Comparison of ENCODE assay signal across 8 cellular contexts in the genomic region with DNA sequence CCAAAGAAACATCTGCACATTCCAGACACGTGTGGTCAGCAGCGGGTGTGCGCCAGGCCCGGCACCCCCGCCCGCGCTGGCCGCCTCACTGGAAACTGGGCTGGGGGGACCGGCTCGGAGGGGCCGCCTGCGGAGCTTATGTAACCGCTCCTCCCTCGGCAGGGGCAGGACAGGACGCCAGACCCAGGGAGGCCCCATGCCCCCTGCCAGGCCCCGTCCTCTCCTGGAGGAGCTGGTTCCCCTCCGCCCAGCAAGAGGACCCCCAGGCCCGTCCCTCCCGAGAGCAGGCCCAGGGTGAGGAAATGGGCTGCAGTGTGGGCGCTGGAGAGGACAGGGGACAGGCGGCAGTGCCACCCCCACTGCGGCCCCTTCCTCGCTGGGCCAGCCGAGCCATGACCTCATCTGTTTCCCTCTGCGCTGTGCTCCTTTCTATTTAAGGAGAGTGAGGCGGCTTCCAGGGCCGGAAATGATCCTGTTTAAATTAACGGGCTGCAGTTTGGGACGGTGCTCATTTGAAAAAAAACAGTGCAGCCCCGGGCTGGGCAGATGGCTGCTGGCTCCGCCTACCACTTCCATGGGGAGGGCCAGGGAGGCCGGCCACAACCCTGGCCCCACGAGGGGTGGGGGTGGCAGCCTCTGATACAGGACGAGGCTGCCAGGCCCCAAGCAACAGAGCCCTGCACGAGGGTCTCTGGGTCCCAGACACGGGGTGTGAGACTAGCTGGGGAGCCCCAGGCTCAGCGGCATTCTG. TPM values are rescaled to one million over a fixed set of nuclear protein-coding genes. Genes with fewer than 3 reads are reported as not detected.
DNase-seq lines count a peak whose midpoint lies in the region; TF ChIP-seq lines count a peak whose summit lies in the region.
"Not testable (repeated sequence)": the region's sequence is repeated elsewhere in the genome, so short reads cannot be mapped to it uniquely, and the experiment has no call there.

No MANE protein-coding gene starts in this region.

- not testable (repeated sequence) for H3K9me3 ChIP-seq in testis

- intact Hi-C loops in testis (cut with DNase I; ENCODE audit: low total_unique reads), result not testable (repeated sequence)

- H3K27ac ChIP-seq in brain microvascular endothelial cell, result peak overlapping the region; percentile 79
- peak overlapping the region; percentile 83 to 87 for H3K27ac ChIP-seq in testis

- TF ChIP-seq POLR2A in testis (IDR thresholded peaks at IDR 0.05), result not testable (repeated sequence)

- H3K4me3 ChIP-seq in BJ (ENCODE audit: low read depth, low read length) (peak overlapping the region; percentile 24), brain microvascular endothelial cell (ENCODE audit: low read depth, low read length) (peak overlapping the region; percentile 30), kidney epithelial cell (ENCODE audit: low read depth, low read length) (peak overlapping the region; percentile 22)
- not testable (repeated sequence) for H3K4me3 ChIP-seq in testis

- CTCF ChIA-PET in BJ (lab: Yijun Ruan, JAX), result interaction anchor here (1.1 to 1.6 kb wide), 2 partner anchors 16 to 127 kb away, joined by 3 to 6 read pairs; partner anchors contain the start of gene ECI1

- not testable (repeated sequence) for TF ChIP-seq CTCF in BJ (IDR thresholded peaks at IDR 0.05; ENCODE audit: insufficient read depth, low read depth, low read length); brain microvascular endothelial cell (IDR thresholded peaks at IDR 0.05; ENCODE audit: low read depth, low read length, missing control alignments); kidney epithelial cell (IDR thresholded peaks at IDR 0.05; ENCODE audit: insufficient read depth, low read length, poor library complexity, severe bottlenecking); testis (IDR thresholded peaks at IDR 0.05)

- WGBS in testis, 2 donors, result 26 to 49% methylated on average over 9 to 23 of the region's 37 CpGs

- POLR2A ChIA-PET in BJ (lab: Charles Lee), result not testable (repeated sequence)

- DNase-seq in BJ (ENCODE audit: low read depth); kidney epithelial cell (ENCODE audit: low read depth): not testable (repeated sequence)
- peak; percentile 90 for DNase-seq in HT1080 (ENCODE audit: low read depth)
- peak; percentile 90 for DNase-seq in RPMI7951 (ENCODE audit: low read depth)
- DNase-seq in brain microvascular endothelial cell, result peak; percentile 57
- peak; percentile 71 for DNase-seq in fibroblast of peridontal ligament (ENCODE audit: extremely low read depth)
- DNase-seq in occipital lobe (lab: John Stamatoyannopoulos, UW), result peak; percentile 58
- DNase-seq in testis, result peak; percentile 54

- not testable (repeated sequence) for H3K27me3 ChIP-seq in BJ (ENCODE audit: control insufficient read depth, insufficient read depth, low read length); brain microvascular endothelial cell (replicated peaks); kidney epithelial cell (ENCODE audit: control insufficient read depth, insufficient read depth, low read length); testis

- in situ Hi-C loops in brain microvascular endothelial cell (cut with HindIII; ENCODE audit: low pct_ligation_motif_present, low sequenced_read_pairs), result not testable (repeated sequence)

- H3K36me3 ChIP-seq in BJ (ENCODE audit: control insufficient read depth, insufficient read depth, low read length); brain microvascular endothelial cell (replicated peaks); kidney epithelial cell (ENCODE audit: control insufficient read depth, insufficient read depth, low read length); testis (ENCODE audit: low read depth, missing control alignments): not testable (repeated sequence)

- peaks cover 56% of the 10 kb centered on the region for H3K4me1 ChIP-seq in testis

RNA-seq across cellular contexts. Expression of gene PKD1, which starts 10.8 kb away (rescaled TPM):
- polyA plus RNA-seq in BJ (2011; rRNA removed) (40.1 and 76.1 TPM in 2 replicates), testis (ENCODE audit: insufficient read depth, low read depth, low replicate concordance) (83.4 TPM)
- 44.8 and 60.3 TPM in 2 replicates for polyA minus RNA-seq in BJ (2011; rRNA and poly(A)+ RNA removed)
- total RNA-seq in HT1080 (2014; rRNA removed; shearing (Covaris generic)), result 55.1 and 58.6 TPM in 2 replicates
- 51.5 and 53.1 TPM in 2 replicates for polyA plus RNA-seq in HT1080 (2015; cell fraction: cytosol; rRNA removed)
- 306 and 309 TPM in 2 replicates for polyA plus RNA-seq in HT1080 (2015; cell fraction: nucleus; rRNA removed)
- 19.1 and 29.9 TPM in 2 replicates for total RNA-seq in RPMI7951 (2014; rRNA removed; shearing (Covaris generic))
- total RNA-seq in kidney epithelial cell (85.6 and 102 TPM in 2 replicates), occipital lobe (70.3 TPM), testis (100 to 1,000 TPM; 323 to 337 TPM)

RNA-seq across cellular contexts. Expression of gene RAB26, which starts 23.6 kb away (rescaled TPM):
- 0.36 and 0.67 TPM in 2 replicates for polyA plus RNA-seq in BJ (2011; rRNA removed)
- polyA minus RNA-seq in BJ (2011; rRNA and poly(A)+ RNA removed), result 0.62 TPM in 1 of 2 replicates, not detected in the other
- 9.5 and 13.4 TPM in 2 replicates for total RNA-seq in HT1080 (2014; rRNA removed; shearing (Covaris generic))
- polyA plus RNA-seq in HT1080 (2015; cell fraction: cytosol; rRNA removed), result 5.8 TPM in 2 replicates
- 38.8 and 42.6 TPM in 2 replicates for polyA plus RNA-seq in HT1080 (2015; cell fraction: nucleus; rRNA removed)
- 0.20 and 0.72 TPM in 2 replicates for total RNA-seq in RPMI7951 (2014; rRNA removed; shearing (Covaris generic))
- total RNA-seq in kidney epithelial cell, result 0.54 and 0.68 TPM in 2 replicates
- 5.8 TPM for total RNA-seq in occipital lobe
- 1 to 10 TPM; 3.2 to 3.6 TPM for total RNA-seq in testis
- 1.5 TPM for polyA plus RNA-seq in testis (ENCODE audit: insufficient read depth, low read depth, low replicate concordance)

RNA-seq across cellular contexts. Expression of gene TRAF7, which starts 30.7 kb away (rescaled TPM):
- polyA plus RNA-seq in BJ (2011; rRNA removed) (37.0 and 68.1 TPM in 2 replicates), testis (ENCODE audit: insufficient read depth, low read depth, low replicate concordance) (44.6 TPM)
- polyA minus RNA-seq in BJ (2011; rRNA and poly(A)+ RNA removed), result 58.9 and 76.8 TPM in 2 replicates
- total RNA-seq in HT1080 (2014; rRNA removed; shearing (Covaris generic)), result 122 and 138 TPM in 2 replicates
- polyA plus RNA-seq in HT1080 (2015; cell fraction: cytosol; rRNA removed), result 111 TPM in 2 replicates
- 89.0 and 90.1 TPM in 2 replicates for polyA plus RNA-seq in HT1080 (2015; cell fraction: nucleus; rRNA removed)
- total RNA-seq in RPMI7951 (2014; rRNA removed; shearing (Covaris generic)), result 47.7 and 57.2 TPM in 2 replicates
- total RNA-seq in kidney epithelial cell (82.7 and 83.9 TPM in 2 replicates), occipital lobe (35.6 TPM), testis (10 to 100 TPM; 36.0 to 46.1 TPM)
